29 cellular contexts compared by ENCODE assay signal in genomic region chr6:136699358-136699757, GRCh38.
DNase-seq lines count a peak whose midpoint lies in the region; ATAC-seq and TF ChIP-seq lines count a peak whose summit lies in the region.
"Had no signal": no experiment of that assay in that cellular context is flagged by ENCODE, and none has a peak within 500 bp of the region (broad histone marks: within the 10 kb centered on the region; RNA-seq: fewer than 3 reads in every experiment).

No MANE protein-coding gene starts in this region.

- TF ChIP-seq CTCF in Calu3 (IDR thresholded peaks at IDR 0.05; ENCODE audit: unreplicated experiment) (no peak), adrenal gland (IDR thresholded peaks at IDR 0.05) (no peak), HFFc6 (IDR thresholded peaks at IDR 0.05) (no peak)

- ATAC-seq in CD4-positive, CD25-positive, alpha-beta regulatory T cell (ENCODE audit: low read depth in 2 of 2): no peak
- ATAC-seq in HG03378 (IDR thresholded peaks at IDR 0.05; ENCODE audit: unreplicated experiment) (no peak), GM21825 (IDR thresholded peaks at IDR 0.05; ENCODE audit: unreplicated experiment) (no peak)
- ATAC-seq: A549 had no signal

- TF ChIP-seq POLR2A in adrenal gland (IDR thresholded peaks at IDR 0.05): no peak

- H3K9me3 ChIP-seq in CD4-positive, CD25-positive, alpha-beta regulatory T cell (ENCODE audit: control insufficient read depth in 2 of 2, low read length in 2 of 2): no peaks in the 10 kb centered on the region
- H3K9me3 ChIP-seq in adrenal gland (replicated peaks in 1 of 3): no peaks in the 10 kb centered on the region
- H3K9me3 ChIP-seq: A549; BLaER1 treated with 17β-estradiol and CSF1 and Interleukin-3, amounts not matched to agents 10 nM and 100 nM; Caco-2; HAP-1; MG63 had no signal

- CTCF ChIA-PET in Calu3 (lab: Charles Lee): no interaction called here

- BruUV-seq in Calu3 (replicated peaks; lab: Mats Ljungman, UMichigan): no TSS peak

- WGBS in adrenal gland, 4 donors: 46 to 64% (median 51%) methylated on average over 5 of the region's 5 CpGs

- H3K36me3 Mint-ChIP-seq in CD4-positive, CD25-positive, alpha-beta regulatory T cell: peaks cover 28% of the 10 kb centered on the region
- H3K36me3 Mint-ChIP-seq in Calu3 (ENCODE audit: insufficient read depth, unreplicated experiment): no peaks in the 10 kb centered on the region
- H3K36me3 Mint-ChIP-seq in HFFc6 (ENCODE audit: low read depth): peaks cover 5% of the 10 kb centered on the region; the same call in 1 of the 2 replicates

- H3K27me3 ChIP-seq in CD4-positive, CD25-positive, alpha-beta regulatory T cell (ENCODE audit: control insufficient read depth, insufficient read depth, low read length): no peaks in the 10 kb centered on the region
- no peaks in the 10 kb centered on the region for H3K27me3 ChIP-seq in adrenal gland
- H3K27me3 ChIP-seq in rectal smooth muscle tissue (ENCODE audit: control insufficient read depth, insufficient read depth, low read length): no peaks in the 10 kb centered on the region
- H3K27me3 ChIP-seq: BLaER1 treated with 17β-estradiol and CSF1 and Interleukin-3, amounts not matched to agents 10 nM and 100 nM; MG63 had no signal

- peak overlapping the region in 2 of 3 donors; percentile 27 to 72 for H3K27ac Mint-ChIP-seq in CD4-positive, CD25-positive, alpha-beta regulatory T cell
- H3K27ac Mint-ChIP-seq in Calu3 (ENCODE audit: unreplicated experiment) (peak overlapping the region; percentile 45), HFFc6 (no peak overlapping the region)

- H3K27ac ChIP-seq in CD4-positive, CD25-positive, alpha-beta regulatory T cell (ENCODE audit: insufficient read depth, low read length, poor library complexity, severe bottlenecking): no peak overlapping the region
- H3K27ac ChIP-seq in adrenal gland (peak overlapping the region in 3 of 5 donors; percentile 0 to 82 (median 62)), rectal smooth muscle tissue (ENCODE audit: low read depth, low read length) (no peak overlapping the region)
- H3K27ac ChIP-seq: A549; BLaER1 treated with 17β-estradiol and CSF1 and Interleukin-3, amounts not matched to agents 10 nM and 100 nM; HL-60; SK-N-MC had no signal

- H3K9ac ChIP-seq in rectal smooth muscle tissue (ENCODE audit: low read length): peak overlapping the region; percentile 10
- H3K9ac ChIP-seq: BLaER1 treated with 17β-estradiol and CSF1 and Interleukin-3, amounts not matched to agents 10 nM and 100 nM had no signal

- DNase-seq in CD4-positive, CD25-positive, alpha-beta regulatory T cell: no peak
- no peak for DNase-seq in Calu3
- DNase-seq in adrenal gland: no peak
- DNase-seq in HFFc6: no peak
- DNase-seq: AML-193, DMS 273 treated with DMSO at 0.1 percent for 48 hours, DMS79, EL, GDM1, GOT3, KBM-7, MG63, NCI-H1048, NCI-H1694, NCI-H2227 treated with DMSO at 0.1 percent for 48 hours, NCI-H526 treated with DMSO at 0.1 percent for 48 hours, SIG-M5, SW 1271 had no signal

- no peak overlapping the region for H3K4me3 Mint-ChIP-seq in CD4-positive, CD25-positive, alpha-beta regulatory T cell
- H3K4me3 Mint-ChIP-seq in Calu3 (ENCODE audit: low read depth, unreplicated experiment) (no peak overlapping the region), HFFc6 (no peak overlapping the region)

- H3K36me3 ChIP-seq in CD4-positive, CD25-positive, alpha-beta regulatory T cell (ENCODE audit: control insufficient read depth, insufficient read depth, low read length): peaks cover 35% of the 10 kb centered on the region
- peaks cover 0 to 19% of the 10 kb centered on the region in 2 donors for H3K36me3 ChIP-seq in adrenal gland (replicated peaks in 1 of 2)
- H3K36me3 ChIP-seq in rectal smooth muscle tissue (ENCODE audit: control insufficient read depth, insufficient read depth, low read length): no peaks in the 10 kb centered on the region
- H3K36me3 ChIP-seq: HAP-1, MG63 had no signal

- H3K27me3 Mint-ChIP-seq in CD4-positive, CD25-positive, alpha-beta regulatory T cell: no peaks in the 10 kb centered on the region
- H3K27me3 Mint-ChIP-seq in Calu3 (ENCODE audit: unreplicated experiment) (no peaks in the 10 kb centered on the region), HFFc6 (ENCODE audit: insufficient read depth) (no peaks in the 10 kb centered on the region; the same call in 1 of the 2 replicates)
- H3K27me3 Mint-ChIP-seq: CD4-positive, alpha-beta memory T cell had no signal

- intact Hi-C loops in Calu3 (cut with micrococcal nuclease; ENCODE audit: unreplicated experiment) (no loop called here), adrenal gland (cut with DNase I) (no loop called here)

- H3K4me1 Mint-ChIP-seq in CD4-positive, CD25-positive, alpha-beta regulatory T cell: peaks cover 24 to 44% (median 38%) of the 10 kb centered on the region in 4 donors
- peaks cover 28% of the 10 kb centered on the region for H3K4me1 Mint-ChIP-seq in Calu3 (ENCODE audit: low read depth, unreplicated experiment)
- H3K4me1 Mint-ChIP-seq in HFFc6 (ENCODE audit: low read depth): peaks cover 17% of the 10 kb centered on the region

- no peaks in the 10 kb centered on the region for H3K9me3 Mint-ChIP-seq in CD4-positive, CD25-positive, alpha-beta regulatory T cell
- H3K9me3 Mint-ChIP-seq in Calu3 (ENCODE audit: low read depth, unreplicated experiment) (no peaks in the 10 kb centered on the region), HFFc6 (no peaks in the 10 kb centered on the region)
- H3K9me3 Mint-ChIP-seq: CD4-positive, alpha-beta memory T cell had no signal

- no peak overlapping the region for H3K4me3 ChIP-seq in CD4-positive, CD25-positive, alpha-beta regulatory T cell (ENCODE audit: low read depth, low read length)
- H3K4me3 ChIP-seq in adrenal gland (no peak overlapping the region), rectal smooth muscle tissue (ENCODE audit: low read length) (no peak overlapping the region)
- H3K4me3 ChIP-seq: A549; BLaER1 treated with 17β-estradiol and CSF1 and Interleukin-3, amounts not matched to agents 10 nM and 100 nM; GM12878; HAP-1; MG63; SK-N-MC had no signal

- peaks cover 13% of the 10 kb centered on the region for H3K4me1 ChIP-seq in CD4-positive, CD25-positive, alpha-beta regulatory T cell (ENCODE audit: control insufficient read depth, insufficient read depth, low read length, poor library complexity, severe bottlenecking)
- H3K4me1 ChIP-seq in adrenal gland (replicated peaks in 1 of 2): peaks cover 13 to 88% of the 10 kb centered on the region in 2 donors
- no peaks in the 10 kb centered on the region for H3K4me1 ChIP-seq in rectal smooth muscle tissue (ENCODE audit: control insufficient read depth, insufficient read depth, low read length)
- H3K4me1 ChIP-seq: A549 had no signal

Comparison
In these comparisons a context has a peak if more than half of its experiments do, and no peak if none do; other contexts are left out.
1. H3K27ac ChIP-seq: peak in adrenal gland (3 of 5); none in CD4-positive, CD25-positive, alpha-beta regulatory T cell (single experiment) and rectal smooth muscle tissue (single experiment).